ENCODE assay signal across 18 cellular contexts in the genomic region with DNA sequence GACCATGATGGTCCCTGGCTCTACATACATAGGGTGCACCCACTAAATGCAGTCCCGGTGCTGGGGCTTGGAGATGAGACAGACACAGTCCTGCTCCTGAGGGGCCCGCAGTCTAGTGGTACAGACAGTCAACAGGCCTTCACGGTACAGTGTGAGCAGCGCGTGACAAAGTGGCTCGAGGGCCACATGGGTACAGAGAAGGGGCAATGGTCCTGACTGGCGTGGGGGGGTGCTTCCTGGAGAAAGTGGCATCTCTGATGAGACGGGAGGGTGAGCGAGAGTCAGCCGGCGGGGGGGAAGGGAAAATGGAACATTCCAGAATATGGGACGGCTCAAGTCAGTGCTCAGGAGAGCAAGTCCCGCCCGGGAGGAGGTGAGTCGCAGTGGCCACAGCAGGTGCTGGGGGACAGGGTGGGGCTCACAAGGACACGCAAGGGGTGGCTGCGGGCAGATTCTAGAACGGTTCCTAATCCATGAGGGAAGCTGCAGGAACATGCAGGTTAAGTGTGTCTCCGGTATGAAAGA. TPM values are rescaled to one million over a fixed set of nuclear protein-coding genes. Genes with fewer than 3 reads are reported as not detected.
DNase-seq lines count a peak whose midpoint lies in the region; ATAC-seq, FAIRE-seq and TF ChIP-seq lines count a peak whose summit lies in the region.
"Had no signal": no experiment of that assay in that cellular context is flagged by ENCODE, and none has a peak within 500 bp of the region (broad histone marks: within the 10 kb centered on the region; RNA-seq: fewer than 3 reads in every experiment).

No MANE protein-coding gene starts in this region.

- no peak for DNase-seq in activated naive CD4-positive, alpha-beta T cell treated with anti-CD3 and anti-CD28 coated beads, Interleukin-2, amount 50 U/mL, for 72 hours (ENCODE audit: low spot score in 2 of 2)
- DNase-seq in activated naive CD4-positive, alpha-beta T cell treated with anti-CD3 and anti-CD28 coated beads for 36 hours: no peak
- DNase-seq in K562 (ENCODE audit: extremely low read depth in 1 of 4, low spot score in 3 of 4) (no peak), neural crest cell (ENCODE audit: low read depth, low spot score) (no peak), mesenchymal stem cell (no peak)
- DNase-seq: CD4-positive, alpha-beta memory T cell; DMS153; NCI-H1417 treated with DMSO at 0.1 percent for 48 hours; NCI-H1930; NCI-H226; NCI-H524 treated with DMSO at 0.1 percent for 48 hours; SHP77 treated with DMSO at 0.1 percent for 48 hours had no signal

- peaks cover 0 to 5% of the 10 kb centered on the region in 2 experiments; a peak in 1 of 5 replicates for H3K4me1 ChIP-seq in K562 (replicated peaks in 1 of 2; ENCODE audit: control insufficient read depth in 2 of 2, insufficient read depth in 2 of 2, low read length in 2 of 2)
- H3K4me1 ChIP-seq in mesenchymal stem cell (ENCODE audit: control insufficient read depth, insufficient read depth, low read depth, low read length): peaks cover under 1% of the 10 kb centered on the region
- H3K4me1 ChIP-seq: A549 had no signal

- no peaks in the 10 kb centered on the region for H3K27me3 Mint-ChIP-seq in activated naive CD4-positive, alpha-beta T cell treated with anti-CD3 and anti-CD28 coated beads for 36 hours (ENCODE audit: low read depth)
- no peaks in the 10 kb centered on the region for H3K27me3 Mint-ChIP-seq in neural crest cell (ENCODE audit: low read depth)
- H3K27me3 Mint-ChIP-seq: CD4-positive, alpha-beta memory T cell had no signal

- H3K27ac ChIP-seq in K562 (ENCODE audit: extremely low read depth, low read depth, low read length) (no peak overlapping the region), mesenchymal stem cell (ENCODE audit: low read length, poor library complexity, severe bottlenecking) (no peak overlapping the region)
- H3K27ac ChIP-seq: A549, HL-60 had no signal

- no peak overlapping the region for H4K91ac ChIP-seq in mesenchymal stem cell (ENCODE audit: low read length)

- H3K36me3 Mint-ChIP-seq in activated naive CD4-positive, alpha-beta T cell treated with anti-CD3 and anti-CD28 coated beads, Interleukin-2, amount 50 U/mL, for 72 hours: no peaks in the 10 kb centered on the region
- no peaks in the 10 kb centered on the region for H3K36me3 Mint-ChIP-seq in activated naive CD4-positive, alpha-beta T cell treated with anti-CD3 and anti-CD28 coated beads for 36 hours (ENCODE audit: low read depth)
- H3K36me3 Mint-ChIP-seq in neural crest cell (ENCODE audit: low read depth): no peaks in the 10 kb centered on the region
- H3K36me3 Mint-ChIP-seq: CD4-positive, alpha-beta memory T cell had no signal

- no peak overlapping the region for H2AK5ac ChIP-seq in mesenchymal stem cell (ENCODE audit: low read length, severe bottlenecking)

- WGBS in K562 (ENCODE audit: insufficient coverage, low coverage, missing lambda C conversion rate): 68% methylated on average over 17 of the region's 19 CpGs
- WGBS in mesenchymal stem cell: 90% methylated on average over 19 of the region's 19 CpGs

- no peak for TF ChIP-seq CTCF in K562 (IDR thresholded peaks at IDR 0.05 in 2 of 3, conservative IDR thresholded peaks at IDR 0.05 in 1 of 3; ENCODE audit: insufficient read depth in 2 of 3, low read depth in 1 of 3, low read length in 3 of 3)
- TF ChIP-seq CTCF in neural crest cell (conservative IDR thresholded peaks at IDR 0.05): no peak

- H3K4me2 ChIP-seq in K562 (ENCODE audit: insufficient read depth, low read length) (no peak overlapping the region), mesenchymal stem cell (ENCODE audit: low read length, poor library complexity, severe bottlenecking) (no peak overlapping the region)
- H3K4me2 ChIP-seq: A549 had no signal

- H3K4me3 ChIP-seq in K562 (no peak overlapping the region), mesenchymal stem cell (ENCODE audit: insufficient read depth in 1 of 2, low read depth in 1 of 2, low read length in 2 of 2) (no peak overlapping the region)
- H3K4me3 ChIP-seq: A549 had no signal

- H3K27me3 ChIP-seq in K562 (ENCODE audit: control insufficient read depth in 2 of 2, insufficient read depth in 2 of 2, low read length in 2 of 2) (no peaks in the 10 kb centered on the region), mesenchymal stem cell (ENCODE audit: control insufficient read depth in 1 of 2, insufficient read depth in 1 of 2, low read length in 2 of 2) (no peaks in the 10 kb centered on the region)

- no peak overlapping the region for H2BK12ac ChIP-seq in mesenchymal stem cell (ENCODE audit: low read length in 2 of 2)

- H2BK5ac ChIP-seq in mesenchymal stem cell (ENCODE audit: low read depth, low read length, poor library complexity, severe bottlenecking): no peak overlapping the region

- no peak overlapping the region for H3K23ac ChIP-seq in mesenchymal stem cell (ENCODE audit: low read length in 2 of 2)

- H3K79me1 ChIP-seq in mesenchymal stem cell (replicated peaks; ENCODE audit: low read length, poor library complexity, severe bottlenecking): peaks cover 3% of the 10 kb centered on the region

- no peak overlapping the region for H3K14ac ChIP-seq in mesenchymal stem cell (ENCODE audit: low read length in 2 of 2)

- H3K9me3 ChIP-seq in K562 (replicated peaks; ENCODE audit: control insufficient read depth, insufficient read depth, low read depth, low read length): no peaks in the 10 kb centered on the region
- H3K9me3 ChIP-seq in mesenchymal stem cell (ENCODE audit: control insufficient read depth, low read length): no peaks in the 10 kb centered on the region
- H3K9me3 ChIP-seq: A549 had no signal

- no peaks in the 10 kb centered on the region for H3K9me3 Mint-ChIP-seq in activated naive CD4-positive, alpha-beta T cell treated with anti-CD3 and anti-CD28 coated beads, Interleukin-2, amount 50 U/mL, for 72 hours
- H3K9me3 Mint-ChIP-seq in activated naive CD4-positive, alpha-beta T cell treated with anti-CD3 and anti-CD28 coated beads for 36 hours: peaks cover 2% of the 10 kb centered on the region
- peaks cover 2% of the 10 kb centered on the region for H3K9me3 Mint-ChIP-seq in neural crest cell

- no peaks in the 10 kb centered on the region for H3K79me2 ChIP-seq in K562 (ENCODE audit: control insufficient read depth, insufficient read depth, low read length)

- H3K36me3 ChIP-seq in K562 (ENCODE audit: control insufficient read depth, insufficient read depth, low read length) (peaks cover 5% of the 10 kb centered on the region; the same call in 2 of the 3 replicates), mesenchymal stem cell (ENCODE audit: control insufficient read depth in 1 of 2, insufficient read depth in 2 of 2, low read depth in 1 of 2, low read length in 2 of 2) (peaks cover 0 to 24% of the 10 kb centered on the region in 2 experiments)

- no peak overlapping the region for H3K4me3 Mint-ChIP-seq in activated naive CD4-positive, alpha-beta T cell treated with anti-CD3 and anti-CD28 coated beads for 36 hours
- no peak overlapping the region for H3K4me3 Mint-ChIP-seq in neural crest cell
- H3K4me3 Mint-ChIP-seq: CD4-positive, alpha-beta memory T cell had no signal

- no peak overlapping the region for H2AFZ ChIP-seq in K562 (ENCODE audit: low read depth, low read length)
- H2AFZ ChIP-seq in mesenchymal stem cell (ENCODE audit: low read depth, low read length): no peak overlapping the region

- no peak for ATAC-seq in activated naive CD4-positive, alpha-beta T cell treated with anti-CD3 and anti-CD28 coated beads, Interleukin-2, amount 50 U/mL, for 72 hours
- no peak for ATAC-seq in K562
- ATAC-seq in GM19463 (IDR thresholded peaks at IDR 0.05; ENCODE audit: unreplicated experiment): no peak
- ATAC-seq in HG02884 (IDR thresholded peaks at IDR 0.05; ENCODE audit: unreplicated experiment): no peak
- ATAC-seq: A549 had no signal

- no peaks in the 10 kb centered on the region for H3K9me1 ChIP-seq in K562 (ENCODE audit: control insufficient read depth, insufficient read depth, low read length)

- no peak for TF ChIP-seq EP300 in K562 (IDR thresholded peaks at IDR 0.05; ENCODE audit: low read length)

- no peak overlapping the region for H2BK120ac ChIP-seq in mesenchymal stem cell (ENCODE audit: low read depth, low read length)

- no peak overlapping the region for H3K18ac ChIP-seq in mesenchymal stem cell (ENCODE audit: low read depth in 1 of 2, low read length in 2 of 2)

- H3K4me1 Mint-ChIP-seq in activated naive CD4-positive, alpha-beta T cell treated with anti-CD3 and anti-CD28 coated beads for 36 hours (ENCODE audit: low read depth): no peaks in the 10 kb centered on the region
- no peaks in the 10 kb centered on the region for H3K4me1 Mint-ChIP-seq in neural crest cell
- H3K4me1 Mint-ChIP-seq: CD4-positive, alpha-beta memory T cell had no signal

- no peaks in the 10 kb centered on the region for H4K20me1 ChIP-seq in K562 (replicated peaks; ENCODE audit: control insufficient read depth, insufficient read depth, low read length)

- intact Hi-C loops in activated naive CD4-positive, alpha-beta T cell treated with anti-CD3 and anti-CD28 coated beads for 36 hours (cut with micrococcal nuclease): no loop called here
- intact Hi-C loops in K562 (cut with micrococcal nuclease): no loop called here

- FAIRE-seq in K562 (lab: Jason Lieb, UNC): no peak
- FAIRE-seq: A549, GM12892, GM18507 had no signal

- POLR2A ChIA-PET in K562 (lab: Yijun Ruan, JAX): no interaction called here

- peak overlapping the region; percentile 29 to 42 for H3K27ac Mint-ChIP-seq in activated naive CD4-positive, alpha-beta T cell treated with anti-CD3 and anti-CD28 coated beads, Interleukin-2, amount 50 U/mL, for 72 hours
- no peak overlapping the region for H3K27ac Mint-ChIP-seq in activated naive CD4-positive, alpha-beta T cell treated with anti-CD3 and anti-CD28 coated beads for 36 hours
- peak overlapping the region; percentile 60 for H3K27ac Mint-ChIP-seq in neural crest cell (ENCODE audit: unreplicated experiment)

- CTCF ChIA-PET in activated naive CD4-positive, alpha-beta T cell treated with anti-CD3 and anti-CD28 coated beads for 36 hours (lab: Charles Lee): no interaction called here
- CTCF ChIA-PET in K562 (lab: Yijun Ruan, JAX; ENCODE audit: low intra/inter-chr PET ratio): interaction anchor here (0.6 kb wide), 1 partner anchor 168 kb away, joined by 3 read pairs; no protein-coding TSS in a partner anchor

- H3K9ac ChIP-seq in K562 (ENCODE audit: insufficient read depth in 1 of 2, low read depth in 2 of 2, low read length in 2 of 2): no peak overlapping the region
- no peak overlapping the region for H3K9ac ChIP-seq in mesenchymal stem cell (ENCODE audit: low read length)

- BruUV-seq in K562 (replicated peaks; lab: Mats Ljungman, UMichigan): no TSS peak

- no peak overlapping the region for H2BK15ac ChIP-seq in mesenchymal stem cell (ENCODE audit: low read depth, poor library complexity, severe bottlenecking)

- in situ Hi-C loops in K562 (cut with MboI): no loop called here

- no peak overlapping the region for H4K8ac ChIP-seq in mesenchymal stem cell (ENCODE audit: low read length)

- no peak overlapping the region for H3K4ac ChIP-seq in mesenchymal stem cell (ENCODE audit: low read depth in 1 of 2, low read length in 2 of 2)

- TF ChIP-seq POLR2A in K562 (conservative IDR thresholded peaks at IDR 0.05): no peak

- no peak for TF ChIP-seq RAD21 in K562 (CRISPR knock-in tag; conservative IDR thresholded peaks at IDR 0.05 in 1 of 2, IDR thresholded peaks at IDR 0.05 in 1 of 2)

RNA-seq across cellular contexts. Expression of a gene that starts 38.0 kb away (rescaled TPM):
- total RNA-seq in activated naive CD4-positive, alpha-beta T cell treated with anti-CD3 and anti-CD28 coated beads, Interleukin-2, amount 50 U/mL, for 72 hours: 1 to 10 TPM; 4.7 to 5.2 TPM
- 1 to 10 TPM; 1.9 to 2.1 TPM for total RNA-seq in activated naive CD4-positive, alpha-beta T cell treated with anti-CD3 and anti-CD28 coated beads for 36 hours
- total RNA-seq in K562 (2011; cell fraction: chromatin; rRNA removed; ENCODE audit: low replicate concordance): 13.7 and 31.3 TPM in 2 replicates
- total RNA-seq in K562 (2011; cell fraction: nucleolus; rRNA removed): 20.9 and 25.0 TPM in 2 replicates
- 17.4 and 19.4 TPM in 2 replicates for total RNA-seq in K562 (2011; cell fraction: nucleoplasm; rRNA removed)
- total RNA-seq in K562 (2014; rRNA removed): 9.0 and 10.1 TPM in 2 replicates
- 1.1 and 2.0 TPM in 2 replicates for total RNA-seq in K562 (2014; rRNA removed; fragmentation: Illumina TruSeq; extraction: Trizol)
- total RNA-seq in K562 (2015; rRNA removed; fragmentation: Illumina TruSeq; extraction: Trizol): 3.0 and 3.5 TPM in 2 replicates
- 14.1 and 17.1 TPM in 2 replicates for total RNA-seq in K562 (2021)
- 3.0 and 5.3 TPM in 2 replicates for polyA plus RNA-seq in K562 (2011; rRNA removed)
- polyA plus RNA-seq in K562 (2011; cell fraction: cytosol; rRNA removed): 3.4 and 4.9 TPM in 2 replicates
- 39.6 and 62.6 TPM in 2 replicates for polyA plus RNA-seq in K562 (2011; cell fraction: nucleus; rRNA removed)
- polyA plus RNA-seq in K562 (2012): 10.1 and 16.2 TPM in 2 replicates
- 5.1 and 6.2 TPM in 2 replicates for polyA plus RNA-seq in K562 (2014; fragmentation: Illumina TruSeq; extraction: Trizol)
- polyA plus RNA-seq in K562 (2014; fragmentation: Nextera tagmentation; extraction: Ambion mirVana): under 1 TPM; 0.31 TPM
- polyA plus RNA-seq in K562 (2014; rRNA removed): 10.4 and 10.5 TPM in 2 replicates
- polyA minus RNA-seq in K562 (2011; rRNA and poly(A)+ RNA removed): 0.84 and 1.2 TPM in 2 replicates
- 3.1 and 3.9 TPM in 2 replicates for polyA minus RNA-seq in K562 (2011; cell fraction: cytosol; rRNA and poly(A)+ RNA removed)
- 14.1 and 15.1 TPM in 2 replicates for polyA minus RNA-seq in K562 (2011; cell fraction: nucleus; rRNA and poly(A)+ RNA removed)
- total RNA-seq in neural crest cell: 8.9 and 9.5 TPM in 2 replicates
- 4.0 TPM for polyA plus RNA-seq in mesenchymal stem cell (2013, experiment 1 of 2)
- 3.5 TPM for polyA plus RNA-seq in mesenchymal stem cell (2013, experiment 2 of 2)
